ENCODE assay signal across 8 cellular contexts in the genomic region with DNA sequence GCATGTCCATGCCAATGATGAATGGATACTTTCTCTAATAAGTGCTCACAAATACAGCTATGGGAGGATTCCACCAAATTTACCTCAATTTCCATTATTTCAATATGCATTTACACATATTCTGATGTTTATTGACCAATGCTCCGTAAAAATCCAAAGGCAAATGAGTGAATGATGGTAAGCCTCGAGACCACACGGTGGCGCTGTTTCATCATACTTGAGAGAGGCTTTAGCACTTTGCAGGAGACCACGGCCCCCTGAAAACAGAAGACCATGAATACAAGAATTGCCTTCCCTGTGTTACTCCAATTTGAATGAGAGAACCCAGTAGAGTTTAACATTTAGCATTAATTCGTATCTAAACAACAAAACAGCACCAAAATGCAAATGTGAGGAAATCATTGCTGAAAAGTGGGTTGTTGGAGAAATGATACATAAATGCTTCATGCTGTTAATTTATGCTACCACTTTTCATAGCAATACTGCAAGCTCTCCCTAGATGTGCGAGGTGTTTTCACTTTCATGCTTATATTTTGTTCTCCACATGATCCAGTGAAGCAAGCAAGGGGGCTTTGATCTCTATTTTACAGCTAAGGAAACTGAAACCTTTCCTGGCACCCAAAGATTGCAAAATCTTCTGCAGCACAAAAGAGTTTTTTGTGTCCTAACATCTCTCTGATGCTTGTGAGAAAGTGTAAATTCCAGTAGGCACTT. TPM values are rescaled to one million over a fixed set of nuclear protein-coding genes. Genes with fewer than 3 reads are reported as not detected.
DNase-seq lines count a peak whose midpoint lies in the region; ATAC-seq and TF ChIP-seq lines count a peak whose summit lies in the region.

No MANE protein-coding gene starts in this region.

- H3K4me3 ChIP-seq in GM06990 (replicated peaks; ENCODE audit: low read depth, low read length) (no peak overlapping the region), LNCaP clone FGC (ENCODE audit: low read depth, low read length) (no peak overlapping the region), gastroesophageal sphincter (no peak overlapping the region), ovary (no peak overlapping the region)

- peaks cover 43% of the 10 kb centered on the region for H3K4me1 Mint-ChIP-seq in type B pancreatic cell (ENCODE audit: unreplicated experiment)

- H3K4me3 Mint-ChIP-seq in type B pancreatic cell, result no peak overlapping the region

- TF ChIP-seq EP300 in gastroesophageal sphincter (IDR thresholded peaks at IDR 0.05) (no peak), ovary (IDR thresholded peaks at IDR 0.05) (no peak)

- intact Hi-C loops in ovary (cut with DNase I), result loop anchor here in 3 of 4 donors (2.0 to 10.0 kb wide), 4 partner anchors 272 to 492 kb away; partner anchors contain the start of gene CHN2 (in 1 of the 3)

- no peak overlapping the region for H3K27ac ChIP-seq in RWPE1
- no peak overlapping the region for H3K27ac ChIP-seq in gastroesophageal sphincter
- H3K27ac ChIP-seq in ovary, result no peak overlapping the region

- CTCF ChIA-PET in RWPE1 (lab: Yijun Ruan, JAX), result interaction anchor here (0.6 to 3.9 kb wide), 30 partner anchors 11 to 998 kb away, joined by 3 to 46 read pairs (median 4); no protein-coding TSS in a partner anchor

- TF ChIP-seq CTCF in GM06990 (IDR thresholded peaks at IDR 0.05; ENCODE audit: insufficient read depth, low read length, poor library complexity, severe bottlenecking), result peak; percentile 75
- TF ChIP-seq CTCF in LNCaP clone FGC (IDR thresholded peaks at IDR 0.05; ENCODE audit: control insufficient read depth, extremely low read depth, insufficient read depth), result peak; percentile 91
- peak; percentile 80 for TF ChIP-seq CTCF in RWPE1 (conservative IDR thresholded peaks at IDR 0.05; ENCODE audit: low read depth)
- peak; percentile 76 to 86 (median 83) for TF ChIP-seq CTCF in gastroesophageal sphincter (IDR thresholded peaks at IDR 0.05)
- peak; percentile 72 to 79 (median 76) for TF ChIP-seq CTCF in ovary (IDR thresholded peaks at IDR 0.05)
- peak; percentile 94 for TF ChIP-seq CTCF in type B pancreatic cell (conservative IDR thresholded peaks at IDR 0.05)

- 4 to 9% methylated on average over 7 of the region's 7 CpGs for WGBS in gastroesophageal sphincter (ENCODE audit: low coverage in 1 of 2), 2 donors
- 6 to 8% (median 6%) methylated on average over 7 of the region's 7 CpGs for WGBS in ovary, 3 donors

- POLR2A ChIA-PET in RWPE1 (lab: Yijun Ruan, JAX; ENCODE audit: low non-redundant PET), result no interaction called here

- TF ChIP-seq POLR2A in gastroesophageal sphincter (IDR thresholded peaks at IDR 0.05) (no peak), ovary (IDR thresholded peaks at IDR 0.05) (no peak)

- H3K27me3 Mint-ChIP-seq in type B pancreatic cell, result peaks cover 29% of the 10 kb centered on the region

- DNase-seq in GM06990 (ENCODE audit: extremely low read depth, insufficient read length), result peak; percentile 15
- peak; percentile 37 for DNase-seq in LNCaP clone FGC (ENCODE audit: low read depth)
- DNase-seq in RWPE1 (ENCODE audit: low spot score), result peak; percentile 34
- DNase-seq in activated effector memory CD4-positive, alpha-beta T cell treated with anti-CD3 and anti-CD28 coated beads, Interleukin-2, amount 50 U/mL, for 16 hours, result peak; percentile 82
- peak; percentile 59 to 78 (median 74) for DNase-seq in ovary
- DNase-seq in type B pancreatic cell (ENCODE audit: extremely low spot score, unreplicated experiment), result no peak

- H3K4me1 ChIP-seq in gastroesophageal sphincter (peaks cover 0 to 27% (median 0%) of the 10 kb centered on the region in 3 donors), ovary (ENCODE audit: insufficient read depth) (no peaks in the 10 kb centered on the region)

- H3K27ac Mint-ChIP-seq in type B pancreatic cell, result no peak overlapping the region

- H3K9me3 Mint-ChIP-seq in type B pancreatic cell, result no peaks in the 10 kb centered on the region

- peak; percentile 39 for ATAC-seq in gastroesophageal sphincter
- ATAC-seq in GM21619 (IDR thresholded peaks at IDR 0.05; ENCODE audit: unreplicated experiment), result no peak

- H3K36me3 Mint-ChIP-seq in type B pancreatic cell, result no peaks in the 10 kb centered on the region

- H3K36me3 ChIP-seq in GM06990 (ENCODE audit: control insufficient read depth, insufficient read depth, low read length) (no peaks in the 10 kb centered on the region), gastroesophageal sphincter (no peaks in the 10 kb centered on the region), ovary (no peaks in the 10 kb centered on the region)

- H3K27me3 ChIP-seq in GM06990 (replicated peaks; ENCODE audit: control insufficient read depth, insufficient read depth, low read length) (no peaks in the 10 kb centered on the region), gastroesophageal sphincter (peaks cover 5% of the 10 kb centered on the region), ovary (no peaks in the 10 kb centered on the region)

- H3K9me3 ChIP-seq in gastroesophageal sphincter, result no peaks in the 10 kb centered on the region
- no peaks in the 10 kb centered on the region for H3K9me3 ChIP-seq in ovary

RNA-seq across cellular contexts. Expression of gene TRIL, which starts 35.4 kb away (rescaled TPM):
- total RNA-seq in gastroesophageal sphincter, result 1 to 10 TPM; 1.6 to 6.6 (median 3.9) TPM
- 1 to 10 TPM; 1.4 to 6.9 (median 2.6) TPM for total RNA-seq in ovary
- polyA plus RNA-seq in ovary, result 1 to 10 TPM; 3.2 to 7.4 TPM
- 3.9 and 42.9 TPM in 2 replicates for total RNA-seq in type B pancreatic cell (ENCODE audit: low replicate concordance)
